Comparison of ENCODE assay signal across 8 cellular contexts in genomic region chr19:10961763-10962536, GRCh38. TPM values are rescaled to one million over a fixed set of nuclear protein-coding genes. Genes with fewer than 3 reads are reported as not detected.
DNase-seq lines count a peak whose midpoint lies in the region; ATAC-seq and TF ChIP-seq lines count a peak whose summit lies in the region.

No MANE protein-coding gene starts in this region.

- H3K4me2 ChIP-seq in hepatocyte, result peak overlapping the region; percentile 90

- peaks cover 31% of the 10 kb centered on the region for H3K4me1 Mint-ChIP-seq in WTC11

- intact Hi-C loops in cardiac septum (cut with DNase I), result loop anchor here (2.0 kb wide), 1 partner anchor 33 kb away; the partner anchor contains the start of genes TIMM29 and YIPF2

- 19% methylated on average over 18 of the region's 18 CpGs for WGBS in hepatocyte (ENCODE audit: low lambda C conversion rate, missing lambda C conversion rate)

- ATAC-seq in WTC11, result no peak

- H3K4me3 ChIP-seq in cardiac muscle cell (peak overlapping the region; percentile 97), hepatocyte (peak overlapping the region; percentile 68)

- H3K36me3 ChIP-seq in cardiac muscle cell (no peaks in the 10 kb centered on the region), hepatocyte (replicated peaks; ENCODE audit: insufficient read depth, low read depth) (no peaks in the 10 kb centered on the region)

- POLR2A ChIA-PET in WTC11 (lab: Charles Lee), result interaction anchor here (0.6 to 1.4 kb wide), 4 partner anchors 25 to 332 kb away, joined by 3 to 11 read pairs (median 4); no protein-coding TSS in a partner anchor

- peaks cover 34% of the 10 kb centered on the region for H4K20me1 ChIP-seq in hepatocyte (ENCODE audit: insufficient read depth, poor library complexity, severe bottlenecking)

- DNase-seq in cardiac muscle cell (ENCODE audit: low read depth in 1 of 2, low spot score in 1 of 2) (no peak), cardiac septum (ENCODE audit: low spot score) (no peak), WTC11 (ENCODE audit: low spot score) (no peak), hepatocyte (ENCODE audit: low spot score) (no peak), KG1 (lab: John Stamatoyannopoulos, UW) (no peak), GM19240 (ENCODE audit: insufficient read length, low spot score) (no peak), T-helper 9 cell (no peak)
- DNase-seq in stimulated activated CD8-positive, alpha-beta memory T cell treated with anti-CD3 and anti-CD28 coated beads, Interleukin-4, amount 100 ng/mL, for 48 hours, result peak; percentile 26

- peaks cover 66% of the 10 kb centered on the region for H3K79me2 ChIP-seq in hepatocyte

- no peaks in the 10 kb centered on the region for H3K9me3 Mint-ChIP-seq in WTC11

- H3K9me3 ChIP-seq in cardiac muscle cell (ENCODE audit: low read depth) (no peaks in the 10 kb centered on the region), hepatocyte (ENCODE audit: low read depth) (no peaks in the 10 kb centered on the region)

- H3K36me3 Mint-ChIP-seq in WTC11, result 0 out of 2 replicates have a peak, but pooled peaks cover 5% of the 10 kb centered on the region

- CTCF ChIA-PET in WTC11 (lab: Charles Lee), result interaction anchor here (0.6 to 9.3 kb wide), 2 partner anchors 20 to 176 kb away, joined by 3 to 77 read pairs; no protein-coding TSS in a partner anchor

- H3K27ac ChIP-seq in cardiac muscle cell (peak overlapping the region; percentile 99), hepatocyte (peak overlapping the region; percentile 95)

- H3K9me2 ChIP-seq in hepatocyte (replicated peaks; ENCODE audit: insufficient read depth), result no peaks in the 10 kb centered on the region

- H3K4me3 Mint-ChIP-seq in WTC11, result peak overlapping the region; percentile 95

- H3K27me3 ChIP-seq in cardiac muscle cell, result no peaks in the 10 kb centered on the region
- H3K27me3 ChIP-seq in hepatocyte, result no peaks in the 10 kb centered on the region

- H3K27ac Mint-ChIP-seq in WTC11, result peak overlapping the region; percentile 86

- no peak for TF ChIP-seq CTCF in cardiac muscle cell (IDR thresholded peaks at IDR 0.05; ENCODE audit: low read depth, low read length)
- no peak for TF ChIP-seq CTCF in WTC11 (IDR thresholded peaks at IDR 0.05)
- TF ChIP-seq CTCF in hepatocyte (IDR thresholded peaks at IDR 0.05; ENCODE audit: poor library complexity), result no peak

- H3K4me1 ChIP-seq in cardiac muscle cell (ENCODE audit: low read depth) (no peaks in the 10 kb centered on the region), hepatocyte (ENCODE audit: insufficient read depth) (peaks cover 15% of the 10 kb centered on the region)

- no peaks in the 10 kb centered on the region; the same call in 1 of the 2 replicates for H3K27me3 Mint-ChIP-seq in WTC11 (ENCODE audit: low read depth)

- peak overlapping the region; percentile 83 for H2AFZ ChIP-seq in hepatocyte

TF ChIP-seq in WTC11, 78 proteins besides CTCF, POLR2A, EP300 and RAD21:
- TF ChIP-seq, protein P1, sequence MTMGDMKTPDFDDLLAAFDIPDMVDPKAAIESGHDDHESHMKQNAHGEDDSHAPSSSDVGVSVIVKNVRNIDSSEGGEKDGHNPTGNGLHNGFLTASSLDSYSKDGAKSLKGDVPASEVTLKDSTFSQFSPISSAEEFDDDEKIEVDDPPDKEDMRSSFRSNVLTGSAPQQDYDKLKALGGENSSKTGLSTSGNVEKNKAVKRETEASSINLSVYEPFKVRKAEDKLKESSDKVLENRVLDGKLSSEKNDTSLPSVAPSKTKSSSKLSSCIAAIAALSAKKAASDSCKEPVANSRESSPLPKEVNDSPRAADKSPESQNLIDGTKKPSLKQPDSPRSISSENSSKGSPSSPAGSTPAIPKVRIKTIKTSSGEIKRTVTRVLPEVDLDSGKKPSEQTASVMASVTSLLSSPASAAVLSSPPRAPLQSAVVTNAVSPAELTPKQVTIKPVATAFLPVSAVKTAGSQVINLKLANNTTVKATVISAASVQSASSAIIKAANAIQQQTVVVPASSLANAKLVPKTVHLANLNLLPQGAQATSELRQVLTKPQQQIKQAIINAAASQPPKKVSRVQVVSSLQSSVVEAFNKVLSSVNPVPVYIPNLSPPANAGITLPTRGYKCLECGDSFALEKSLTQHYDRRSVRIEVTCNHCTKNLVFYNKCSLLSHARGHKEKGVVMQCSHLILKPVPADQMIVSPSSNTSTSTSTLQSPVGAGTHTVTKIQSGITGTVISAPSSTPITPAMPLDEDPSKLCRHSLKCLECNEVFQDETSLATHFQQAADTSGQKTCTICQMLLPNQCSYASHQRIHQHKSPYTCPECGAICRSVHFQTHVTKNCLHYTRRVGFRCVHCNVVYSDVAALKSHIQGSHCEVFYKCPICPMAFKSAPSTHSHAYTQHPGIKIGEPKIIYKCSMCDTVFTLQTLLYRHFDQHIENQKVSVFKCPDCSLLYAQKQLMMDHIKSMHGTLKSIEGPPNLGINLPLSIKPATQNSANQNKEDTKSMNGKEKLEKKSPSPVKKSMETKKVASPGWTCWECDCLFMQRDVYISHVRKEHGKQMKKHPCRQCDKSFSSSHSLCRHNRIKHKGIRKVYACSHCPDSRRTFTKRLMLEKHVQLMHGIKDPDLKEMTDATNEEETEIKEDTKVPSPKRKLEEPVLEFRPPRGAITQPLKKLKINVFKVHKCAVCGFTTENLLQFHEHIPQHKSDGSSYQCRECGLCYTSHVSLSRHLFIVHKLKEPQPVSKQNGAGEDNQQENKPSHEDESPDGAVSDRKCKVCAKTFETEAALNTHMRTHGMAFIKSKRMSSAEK (CRISPR knock-in tag; IDR thresholded peaks at IDR 0.05; ENCODE audit: borderline replicate concordance), result no peak
- no peak for TF ChIP-seq FOXP1 (CRISPR knock-in tag; IDR thresholded peaks at IDR 0.05; ENCODE audit: borderline replicate concordance)
- no peak for TF ChIP-seq ZNF396 (CRISPR knock-in tag; IDR thresholded peaks at IDR 0.05; ENCODE audit: borderline replicate concordance)

RNA-seq across cellular contexts. Expression of gene SMARCA4, which starts 1.1 kb away (rescaled TPM):
- total RNA-seq in cardiac muscle cell (135 and 212 TPM in 2 replicates), cardiac septum (52.2 TPM), WTC11 (2021) (268 to 295 TPM (median 284 TPM) in 3 replicates), hepatocyte (36.9 and 80.7 TPM in 2 replicates)
- polyA plus RNA-seq in cardiac muscle cell (178 and 181 TPM in 2 replicates), hepatocyte (93.4 and 108 TPM in 2 replicates)

RNA-seq across cellular contexts. Expression of gene TIMM29, which starts 33.3 kb away (rescaled TPM):
- total RNA-seq in cardiac muscle cell (52.2 and 54.5 TPM in 2 replicates), cardiac septum (14.1 TPM), WTC11 (2021) (30.0 to 33.8 TPM (median 32.0 TPM) in 3 replicates), hepatocyte (19.4 and 36.2 TPM in 2 replicates)
- polyA plus RNA-seq in cardiac muscle cell (31.3 and 41.7 TPM in 2 replicates), hepatocyte (23.0 and 24.1 TPM in 2 replicates)

RNA-seq across cellular contexts. Expression of gene YIPF2, which starts 33.5 kb away (rescaled TPM):
- total RNA-seq in cardiac muscle cell, result 67.2 and 69.9 TPM in 2 replicates
- 32.9 and 38.9 TPM in 2 replicates for polyA plus RNA-seq in cardiac muscle cell
- total RNA-seq in cardiac septum, result 20.8 TPM
- 63.3 to 65.5 TPM (median 64.4 TPM) in 3 replicates for total RNA-seq in WTC11 (2021)
- 115 and 123 TPM in 2 replicates for total RNA-seq in hepatocyte
- polyA plus RNA-seq in hepatocyte, result 80.3 and 88.3 TPM in 2 replicates
